ENCODE assay signal across 9 cellular contexts in genomic region chr3:128727996-128728395, GRCh38. TPM values are rescaled to one million over a fixed set of nuclear protein-coding genes. Genes with fewer than 3 reads are reported as not detected.
DNase-seq lines count a peak whose midpoint lies in the region; TF ChIP-seq lines count a peak whose summit lies in the region.
"Had no signal": no experiment of that assay in that cellular context is flagged by ENCODE, and none has a peak within 500 bp of the region (broad histone marks: within the 10 kb centered on the region; RNA-seq: fewer than 3 reads in every experiment).

No MANE protein-coding gene starts in this region.

- H3K4me1 ChIP-seq in hepatocyte (ENCODE audit: insufficient read depth) = peaks cover 9% of the 10 kb centered on the region
- H3K4me1 ChIP-seq in testis = peaks cover 32% of the 10 kb centered on the region

- no peak overlapping the region for H2AFZ ChIP-seq in hepatocyte

- 77% methylated on average over 2 of the region's 2 CpGs for WGBS in hepatocyte (ENCODE audit: low lambda C conversion rate, missing lambda C conversion rate)
- 42 to 45% methylated on average over 2 of the region's 2 CpGs for WGBS in testis, 2 donors

- no peaks in the 10 kb centered on the region for H3K27me3 Mint-ChIP-seq in activated T-cell treated with anti-CD3 and anti-CD28 coated beads, Interleukin-2, amount 50 U/mL, for 24 hours
- H3K27me3 Mint-ChIP-seq in activated CD4-positive, alpha-beta memory T cell treated with anti-CD3 and anti-CD28 coated beads, Interleukin-2, amount 10 ng/mL, durations not matched to agents 7 days and 5 days = no peaks in the 10 kb centered on the region

- no peaks in the 10 kb centered on the region for H3K36me3 ChIP-seq in hepatocyte (replicated peaks; ENCODE audit: insufficient read depth, low read depth)
- no peaks in the 10 kb centered on the region for H3K36me3 ChIP-seq in testis (ENCODE audit: low read depth, missing control alignments)

- H3K4me3 ChIP-seq in hepatocyte (peak overlapping the region; percentile 93), testis (no peak overlapping the region)

- peaks cover 67% of the 10 kb centered on the region for H4K20me1 ChIP-seq in hepatocyte (ENCODE audit: insufficient read depth, poor library complexity, severe bottlenecking)

- CTCF ChIA-PET in activated CD4-positive, alpha-beta memory T cell treated with anti-CD3 and anti-CD28 coated beads, Interleukin-2, amount 10 ng/mL, durations not matched to agents 7 days and 5 days (lab: Charles Lee) = interaction anchor here (1.0 to 2.0 kb wide), 3 partner anchors 47 to 67 kb away, joined by 4 to 11 read pairs (median 11); no protein-coding TSS in a partner anchor

- H3K9me3 ChIP-seq in hepatocyte (ENCODE audit: low read depth) = no peaks in the 10 kb centered on the region
- H3K9me3 ChIP-seq in testis = no peaks in the 10 kb centered on the region

- H3K27me3 ChIP-seq in hepatocyte (no peaks in the 10 kb centered on the region), testis (no peaks in the 10 kb centered on the region)

- H3K9me3 Mint-ChIP-seq in activated T-cell treated with anti-CD3 and anti-CD28 coated beads, Interleukin-2, amount 50 U/mL, for 24 hours = no peaks in the 10 kb centered on the region
- peaks cover 2% of the 10 kb centered on the region for H3K9me3 Mint-ChIP-seq in activated CD4-positive, alpha-beta memory T cell treated with anti-CD3 and anti-CD28 coated beads, Interleukin-2, amount 10 ng/mL, durations not matched to agents 7 days and 5 days

- H3K27ac ChIP-seq in hepatocyte (peak overlapping the region; percentile 99), testis (peak overlapping the region; percentile 99)
- H3K27ac ChIP-seq: C4-2B had no signal

- H3K27ac Mint-ChIP-seq in activated T-cell treated with anti-CD3 and anti-CD28 coated beads, Interleukin-2, amount 50 U/mL, for 24 hours = peak overlapping the region; percentile 91
- no peak overlapping the region for H3K27ac Mint-ChIP-seq in activated CD4-positive, alpha-beta memory T cell treated with anti-CD3 and anti-CD28 coated beads, Interleukin-2, amount 10 ng/mL, durations not matched to agents 7 days and 5 days

- peak overlapping the region; percentile 89 for H3K4me3 Mint-ChIP-seq in activated T-cell treated with anti-CD3 and anti-CD28 coated beads, Interleukin-2, amount 50 U/mL, for 24 hours
- H3K4me3 Mint-ChIP-seq in activated CD4-positive, alpha-beta memory T cell treated with anti-CD3 and anti-CD28 coated beads, Interleukin-2, amount 10 ng/mL, durations not matched to agents 7 days and 5 days = peak overlapping the region; percentile 85

- no peak for TF ChIP-seq CTCF in hepatocyte (IDR thresholded peaks at IDR 0.05; ENCODE audit: poor library complexity)
- TF ChIP-seq CTCF in testis (IDR thresholded peaks at IDR 0.05) = no peak

- peaks cover 60% of the 10 kb centered on the region for H3K36me3 Mint-ChIP-seq in activated T-cell treated with anti-CD3 and anti-CD28 coated beads, Interleukin-2, amount 50 U/mL, for 24 hours (ENCODE audit: low read depth)
- peaks cover 31% of the 10 kb centered on the region for H3K36me3 Mint-ChIP-seq in activated CD4-positive, alpha-beta memory T cell treated with anti-CD3 and anti-CD28 coated beads, Interleukin-2, amount 10 ng/mL, durations not matched to agents 7 days and 5 days (ENCODE audit: low read depth)

- H3K9me2 ChIP-seq in hepatocyte (replicated peaks; ENCODE audit: insufficient read depth) = no peaks in the 10 kb centered on the region

- peaks cover 72% of the 10 kb centered on the region for H3K4me1 Mint-ChIP-seq in activated T-cell treated with anti-CD3 and anti-CD28 coated beads, Interleukin-2, amount 50 U/mL, for 24 hours (ENCODE audit: low read depth)
- peaks cover 60% of the 10 kb centered on the region for H3K4me1 Mint-ChIP-seq in activated CD4-positive, alpha-beta memory T cell treated with anti-CD3 and anti-CD28 coated beads, Interleukin-2, amount 10 ng/mL, durations not matched to agents 7 days and 5 days

- intact Hi-C loops in testis (cut with DNase I; ENCODE audit: low total_unique reads) = no loop called here

- peak overlapping the region; percentile 92 for H3K4me2 ChIP-seq in hepatocyte

- no peak for DNase-seq in activated T-cell treated with anti-CD3 and anti-CD28 coated beads, Interleukin-2, amount 50 U/mL, for 24 hours
- no peak for DNase-seq in activated T-cell treated with anti-CD3 and anti-CD28 coated beads, Interleukin-2, amount 50 U/mL, for 1 hour
- no peak for DNase-seq in activated CD4-positive, alpha-beta memory T cell treated with anti-CD3 and anti-CD28 coated beads, Interleukin-2, amount 10 ng/mL, durations not matched to agents 7 days and 5 days
- DNase-seq in hepatocyte (ENCODE audit: low spot score) (no peak), testis (no peak), NCI-H1436 (lab: John Stamatoyannopoulos, UW) (no peak), iPS-NIHi11 (ENCODE audit: low spot score) (no peak), amygdala (lab: John Stamatoyannopoulos, UW) (no peak)

- TF ChIP-seq POLR2A in testis (IDR thresholded peaks at IDR 0.05) = no peak

- POLR2A ChIA-PET in activated CD4-positive, alpha-beta memory T cell treated with anti-CD3 and anti-CD28 coated beads, Interleukin-2, amount 10 ng/mL, durations not matched to agents 7 days and 5 days (lab: Charles Lee) = interaction anchor here (0.7 to 4.7 kb wide), 6 partner anchors 13 to 151 kb away, joined by 3 to 42 read pairs (median 8); partner anchors contain the start of genes ACAD9 and RPN1

- H3K79me2 ChIP-seq in hepatocyte = peaks cover 69% of the 10 kb centered on the region

RNA-seq across cellular contexts. Expression of gene RAB7A, which starts 2.0 kb away (rescaled TPM):
- 100 to 1,000 TPM; 213 to 225 TPM for total RNA-seq in activated CD4-positive, alpha-beta memory T cell treated with anti-CD3 and anti-CD28 coated beads, Interleukin-2, amount 10 ng/mL, durations not matched to agents 7 days and 5 days
- total RNA-seq in hepatocyte (108 and 151 TPM in 2 replicates), testis (100 to 1,000 TPM; 148 to 150 TPM)
- polyA plus RNA-seq in hepatocyte (249 and 269 TPM in 2 replicates), testis (ENCODE audit: insufficient read depth, low read depth, low replicate concordance) (152 TPM)
